ENCODE assay signal across 9 cellular contexts in genomic region chr2:144183744-144184143, GRCh38.
DNase-seq lines count a peak whose midpoint lies in the region; ATAC-seq and TF ChIP-seq lines count a peak whose summit lies in the region.
"Had no signal": no experiment of that assay in that cellular context is flagged by ENCODE, and none has a peak within 500 bp of the region (broad histone marks: within the 10 kb centered on the region; RNA-seq: fewer than 3 reads in every experiment).

No MANE protein-coding gene starts in this region.

- POLR2A ChIA-PET in CD8-positive, alpha-beta T cell (lab: Charles Lee): interaction anchor here (0.6 to 1.0 kb wide), 4 partner anchors 11 to 147 kb away, joined by 3 read pairs; no protein-coding TSS in a partner anchor

- peak overlapping the region; percentile 71 for H3K27ac Mint-ChIP-seq in CD8-positive, alpha-beta T cell

- intact Hi-C loops in CD8-positive, alpha-beta T cell (cut with DNase I, micrococcal nuclease): loop anchor here (2.0 to 10.0 kb wide), 4 partner anchors 141 to 939 kb away; partner anchors contain the start of gene ZEB2 (in 1 of the 2)

- 86 to 88% methylated on average over 9 of the region's 9 CpGs for WGBS in gastroesophageal sphincter (ENCODE audit: low coverage in 1 of 2), 2 donors

- H3K27me3 ChIP-seq in CD8-positive, alpha-beta T cell (ENCODE audit: insufficient read depth, low read length): no peaks in the 10 kb centered on the region
- H3K27me3 ChIP-seq in gastroesophageal sphincter: no peaks in the 10 kb centered on the region
- no peaks in the 10 kb centered on the region for H3K27me3 ChIP-seq in MG63
- H3K27me3 ChIP-seq: heart left ventricle had no signal

- TF ChIP-seq EP300 in gastroesophageal sphincter (IDR thresholded peaks at IDR 0.05): no peak

- CTCF ChIA-PET in CD8-positive, alpha-beta T cell (lab: Charles Lee): interaction anchor here (0.9 to 1.2 kb wide), 2 partner anchors 9 to 16 kb away, joined by 3 to 4 read pairs; no protein-coding TSS in a partner anchor

- H3K4me3 ChIP-seq in CD8-positive, alpha-beta T cell (ENCODE audit: low read depth, low read length): no peak overlapping the region
- no peak overlapping the region for H3K4me3 ChIP-seq in gastroesophageal sphincter
- H3K4me3 ChIP-seq in MG63: no peak overlapping the region
- H3K4me3 ChIP-seq: heart left ventricle had no signal

- peak overlapping the region; percentile 76 for H3K4me3 Mint-ChIP-seq in CD8-positive, alpha-beta T cell

- H3K4me1 ChIP-seq in CD8-positive, alpha-beta T cell (ENCODE audit: insufficient read depth, low read length): peaks cover 12% of the 10 kb centered on the region
- H3K4me1 ChIP-seq in gastroesophageal sphincter: no peaks in the 10 kb centered on the region

- no peaks in the 10 kb centered on the region for H3K27me3 Mint-ChIP-seq in CD8-positive, alpha-beta T cell (ENCODE audit: low read depth)

- DNase-seq in CD8-positive, alpha-beta T cell: peak; percentile 37 to 83 (median 68)
- DNase-seq in NCI-H526 (lab: John Stamatoyannopoulos, UW) (peak; percentile 42 to 73), activated gamma-delta T cell treated with Interleukin-2 at 50 U/mL for 16 hours (peak; percentile 62), KG1 (lab: John Stamatoyannopoulos, UW) (no peak), MG63 (no peak)
- DNase-seq in stimulated activated CD4-positive, alpha-beta T cell treated with anti-CD3 and anti-CD28 coated beads, Interleukin-15, amount 100 ng/mL, for 48 hours (ENCODE audit: low read depth in 2 of 2): peak; percentile 67 to 70
- DNase-seq: heart left ventricle had no signal

- no peak for TF ChIP-seq POLR2A in gastroesophageal sphincter (IDR thresholded peaks at IDR 0.05)

- H3K4me1 Mint-ChIP-seq in CD8-positive, alpha-beta T cell (ENCODE audit: low read depth): peaks cover 30% of the 10 kb centered on the region

- H3K36me3 ChIP-seq in CD8-positive, alpha-beta T cell (ENCODE audit: insufficient read depth, low read length): no peaks in the 10 kb centered on the region
- no peaks in the 10 kb centered on the region for H3K36me3 ChIP-seq in gastroesophageal sphincter
- H3K36me3 ChIP-seq in MG63: no peaks in the 10 kb centered on the region
- H3K36me3 ChIP-seq: heart left ventricle had no signal

- H3K36me3 Mint-ChIP-seq in CD8-positive, alpha-beta T cell: peaks cover 3% of the 10 kb centered on the region

- H3K27ac ChIP-seq in CD8-positive, alpha-beta T cell (ENCODE audit: low read depth, low read length): no peak overlapping the region
- no peak overlapping the region for H3K27ac ChIP-seq in gastroesophageal sphincter
- H3K27ac ChIP-seq: heart left ventricle had no signal

- no peaks in the 10 kb centered on the region for H3K9me3 Mint-ChIP-seq in CD8-positive, alpha-beta T cell

- TF ChIP-seq CTCF in CD8-positive, alpha-beta T cell (IDR thresholded peaks at IDR 0.05): no peak
- no peak for TF ChIP-seq CTCF in gastroesophageal sphincter (IDR thresholded peaks at IDR 0.05)

- no peaks in the 10 kb centered on the region for H3K9me3 ChIP-seq in CD8-positive, alpha-beta T cell (ENCODE audit: low read length)
- H3K9me3 ChIP-seq in gastroesophageal sphincter (no peaks in the 10 kb centered on the region), MG63 (no peaks in the 10 kb centered on the region)
- H3K9me3 ChIP-seq: heart left ventricle had no signal

- ATAC-seq in CD8-positive, alpha-beta T cell: peak; percentile 98
- ATAC-seq in GM21576 (IDR thresholded peaks at IDR 0.05; ENCODE audit: unreplicated experiment): peak; percentile 92
- no peak for ATAC-seq in gastroesophageal sphincter

Comparison
In these comparisons a context has a peak if more than half of its experiments do, and no peak if none do; other contexts are left out.
1. DNase-seq: peak in CD8-positive, alpha-beta T cell (7 of 7), NCI-H526 (2 of 2), activated gamma-delta T cell treated with Interleukin-2 at 50 U/mL for 16 hours (single experiment) and stimulated activated CD4-positive, alpha-beta T cell treated with anti-CD3 and anti-CD28 coated beads, Interleukin-15, amount 100 ng/mL, for 48 hours (2 of 2); none in KG1 (single experiment) and MG63 (single experiment).